In the genomic region with DNA sequence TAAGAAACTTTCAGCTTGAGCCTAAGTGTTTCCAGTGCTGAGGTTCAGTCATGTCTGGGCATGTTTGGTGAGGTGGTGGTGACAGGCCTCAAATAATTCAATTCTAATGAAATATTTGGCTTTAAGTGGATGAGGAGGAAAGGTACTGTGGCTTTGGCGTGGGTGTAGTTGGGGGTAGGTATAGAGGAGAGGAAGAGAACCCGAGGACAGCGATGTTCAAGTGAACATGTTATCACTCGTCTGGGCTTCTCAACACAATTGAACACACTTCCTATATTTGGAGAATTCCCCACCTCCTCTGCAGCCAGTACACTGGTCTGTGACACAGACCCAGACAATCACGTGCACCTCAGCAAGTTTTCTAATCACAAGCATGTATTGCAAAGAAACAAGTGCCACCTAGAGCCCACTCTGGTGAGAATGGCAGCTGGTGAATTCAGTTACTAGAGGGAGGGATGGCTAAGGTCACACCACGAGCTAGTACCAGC, we compare ENCODE assay signal across 9 cellular contexts. TPM values are rescaled to one million over a fixed set of nuclear protein-coding genes. Genes with fewer than 3 reads are reported as not detected.
DNase-seq lines count a peak whose midpoint lies in the region; ATAC-seq and TF ChIP-seq lines count a peak whose summit lies in the region.
"Had no signal": no experiment of that assay in that cellular context is flagged by ENCODE, and none has a peak within 500 bp of the region (broad histone marks: within the 10 kb centered on the region; RNA-seq: fewer than 3 reads in every experiment).

No MANE protein-coding gene starts in this region.

- 0 out of 2 replicates have a peak, but pooled peaks have one; percentile 7 for TF ChIP-seq CTCF in GM12875 (IDR thresholded peaks at IDR 0.05; ENCODE audit: borderline replicate concordance, insufficient read depth, low read depth, low read length)
- peak; percentile 8 for TF ChIP-seq CTCF in osteocyte (IDR thresholded peaks at IDR 0.05)

- no peak overlapping the region for H3K4me3 Mint-ChIP-seq in activated T-helper 2 cell treated with anti-CD3 and anti-CD28 coated beads, Interferon-gamma antibody, Interleukin-2, Interleukin-4, amounts not matched to agents 10 μg/mL and 5 μg/mL and 100 μg/mL, durations not matched to agents 14 hours and 24 hours and 36 hours (ENCODE audit: low read depth)
- H3K4me3 Mint-ChIP-seq in osteocyte (ENCODE audit: unreplicated experiment) = no peak overlapping the region

- intact Hi-C loops in activated T-helper 2 cell treated with anti-CD3 and anti-CD28 coated beads, Interferon-gamma antibody, Interleukin-2, Interleukin-4, amounts not matched to agents 10 μg/mL and 5 μg/mL and 100 μg/mL, durations not matched to agents 14 hours and 24 hours and 36 hours (cut with micrococcal nuclease) = loop anchor here (5.0 kb wide), 4 partner anchors 40 to 180 kb away; no protein-coding TSS in a partner anchor

- peaks cover 25% of the 10 kb centered on the region for H3K4me1 Mint-ChIP-seq in activated T-helper 2 cell treated with anti-CD3 and anti-CD28 coated beads, Interferon-gamma antibody, Interleukin-2, Interleukin-4, amounts not matched to agents 10 μg/mL and 5 μg/mL and 100 μg/mL, durations not matched to agents 14 hours and 24 hours and 36 hours (ENCODE audit: low read depth)
- H3K4me1 Mint-ChIP-seq in osteocyte (ENCODE audit: unreplicated experiment) = peaks cover 4% of the 10 kb centered on the region

- H3K27me3 ChIP-seq in effector memory CD4-positive, alpha-beta T cell (replicated peaks; ENCODE audit: control insufficient read depth, insufficient read depth, low read length, poor library complexity, severe bottlenecking) = no peaks in the 10 kb centered on the region

- peak overlapping the region; percentile 50 for H3K27ac Mint-ChIP-seq in activated T-helper 2 cell treated with anti-CD3 and anti-CD28 coated beads, Interferon-gamma antibody, Interleukin-2, Interleukin-4, amounts not matched to agents 10 μg/mL and 5 μg/mL and 100 μg/mL, durations not matched to agents 14 hours and 24 hours and 36 hours
- H3K27ac Mint-ChIP-seq in osteocyte (ENCODE audit: unreplicated experiment) = no peak overlapping the region

- ATAC-seq in GM19467 (IDR thresholded peaks at IDR 0.05; ENCODE audit: unreplicated experiment) (peak; percentile 41), HG03457 (IDR thresholded peaks at IDR 0.05; ENCODE audit: unreplicated experiment) (peak; percentile 82)

- peaks cover 5% of the 10 kb centered on the region for H3K9me3 Mint-ChIP-seq in activated T-helper 2 cell treated with anti-CD3 and anti-CD28 coated beads, Interferon-gamma antibody, Interleukin-2, Interleukin-4, amounts not matched to agents 10 μg/mL and 5 μg/mL and 100 μg/mL, durations not matched to agents 14 hours and 24 hours and 36 hours
- peaks cover 4% of the 10 kb centered on the region for H3K9me3 Mint-ChIP-seq in osteocyte (ENCODE audit: unreplicated experiment)

- H3K36me3 ChIP-seq in effector memory CD4-positive, alpha-beta T cell (ENCODE audit: control insufficient read depth, insufficient read depth, low read length) = no peaks in the 10 kb centered on the region

- H3K4me3 ChIP-seq in GM12875 (ENCODE audit: low read depth, low read length) = no peak overlapping the region
- no peak overlapping the region for H3K4me3 ChIP-seq in effector memory CD4-positive, alpha-beta T cell (ENCODE audit: insufficient read depth, low read depth, low read length, poor library complexity, severe bottlenecking)
- H3K4me3 ChIP-seq: SK-N-MC had no signal

- no peak overlapping the region for H3K27ac ChIP-seq in effector memory CD4-positive, alpha-beta T cell (ENCODE audit: insufficient read depth, low read length, poor library complexity, severe bottlenecking)
- H3K27ac ChIP-seq: SK-N-MC had no signal

- H3K36me3 Mint-ChIP-seq in activated T-helper 2 cell treated with anti-CD3 and anti-CD28 coated beads, Interferon-gamma antibody, Interleukin-2, Interleukin-4, amounts not matched to agents 10 μg/mL and 5 μg/mL and 100 μg/mL, durations not matched to agents 14 hours and 24 hours and 36 hours (ENCODE audit: low read depth) = no peaks in the 10 kb centered on the region
- H3K36me3 Mint-ChIP-seq in osteocyte (ENCODE audit: unreplicated experiment) = no peaks in the 10 kb centered on the region

- H3K4me1 ChIP-seq in effector memory CD4-positive, alpha-beta T cell (ENCODE audit: control insufficient read depth, insufficient read depth, low read length, poor library complexity, severe bottlenecking) = no peaks in the 10 kb centered on the region

- DNase-seq in activated T-helper 2 cell treated with anti-CD3 and anti-CD28 coated beads, Interferon-gamma antibody, Interleukin-2, Interleukin-4, amounts not matched to agents 10 μg/mL and 5 μg/mL and 100 μg/mL, durations not matched to agents 14 hours and 24 hours and 36 hours (ENCODE audit: low spot score) = no peak
- DNase-seq in osteocyte (ENCODE audit: extremely low spot score, unreplicated experiment) (no peak), pons (ENCODE audit: low spot score) (no peak), C1 segment of cervical spinal cord (lab: John Stamatoyannopoulos, UW) (no peak)
- DNase-seq in effector memory CD4-positive, alpha-beta T cell = no peak

- H3K27me3 Mint-ChIP-seq in activated T-helper 2 cell treated with anti-CD3 and anti-CD28 coated beads, Interferon-gamma antibody, Interleukin-2, Interleukin-4, amounts not matched to agents 10 μg/mL and 5 μg/mL and 100 μg/mL, durations not matched to agents 14 hours and 24 hours and 36 hours (ENCODE audit: low read depth) = no peaks in the 10 kb centered on the region
- H3K27me3 Mint-ChIP-seq in osteocyte (ENCODE audit: unreplicated experiment) = peaks cover 10% of the 10 kb centered on the region

- H3K9me3 ChIP-seq in effector memory CD4-positive, alpha-beta T cell (ENCODE audit: control insufficient read depth, low read length) = no peaks in the 10 kb centered on the region

RNA-seq across cellular contexts. Expression of a gene that starts 53.0 kb away (rescaled TPM):
- not detected in 2 replicates for total RNA-seq in activated T-helper 2 cell treated with anti-CD3 and anti-CD28 coated beads, Interferon-gamma antibody, Interleukin-2, Interleukin-4, amounts not matched to agents 10 μg/mL and 5 μg/mL and 100 μg/mL, durations not matched to agents 14 hours and 24 hours and 36 hours
- total RNA-seq in osteocyte = not detected in 2 replicates
